Comparison of ENCODE assay signal across 1 cellular context in genomic region chr6:159807150-159807859, GRCh38.
TF ChIP-seq lines count a peak whose summit lies in the region.

No MANE protein-coding gene starts in this region.

TF ChIP-seq in K562, 482 proteins besides CTCF, POLR2A, EP300 and RAD21:
- TF ChIP-seq ATF3 (IDR thresholded peaks at IDR 0.05) = peak; percentile 35; the same call in 1 of the 2 replicates
- no peak for TF ChIP-seq ATF3 (CRISPR knock-in tag; conservative IDR thresholded peaks at IDR 0.05)
- peak; percentile 69 for TF ChIP-seq CEBPB (tag; IDR thresholded peaks at IDR 0.05)
- TF ChIP-seq CEBPG (CRISPR knock-in tag; IDR thresholded peaks at IDR 0.05) = no peak
- peak; percentile 49 to 63; a peak in 3 of 4 replicates for TF ChIP-seq CEBPG (tag; conservative IDR thresholded peaks at IDR 0.05 in 1 of 2, IDR thresholded peaks at IDR 0.05 in 1 of 2)
- TF ChIP-seq, protein P1, sequence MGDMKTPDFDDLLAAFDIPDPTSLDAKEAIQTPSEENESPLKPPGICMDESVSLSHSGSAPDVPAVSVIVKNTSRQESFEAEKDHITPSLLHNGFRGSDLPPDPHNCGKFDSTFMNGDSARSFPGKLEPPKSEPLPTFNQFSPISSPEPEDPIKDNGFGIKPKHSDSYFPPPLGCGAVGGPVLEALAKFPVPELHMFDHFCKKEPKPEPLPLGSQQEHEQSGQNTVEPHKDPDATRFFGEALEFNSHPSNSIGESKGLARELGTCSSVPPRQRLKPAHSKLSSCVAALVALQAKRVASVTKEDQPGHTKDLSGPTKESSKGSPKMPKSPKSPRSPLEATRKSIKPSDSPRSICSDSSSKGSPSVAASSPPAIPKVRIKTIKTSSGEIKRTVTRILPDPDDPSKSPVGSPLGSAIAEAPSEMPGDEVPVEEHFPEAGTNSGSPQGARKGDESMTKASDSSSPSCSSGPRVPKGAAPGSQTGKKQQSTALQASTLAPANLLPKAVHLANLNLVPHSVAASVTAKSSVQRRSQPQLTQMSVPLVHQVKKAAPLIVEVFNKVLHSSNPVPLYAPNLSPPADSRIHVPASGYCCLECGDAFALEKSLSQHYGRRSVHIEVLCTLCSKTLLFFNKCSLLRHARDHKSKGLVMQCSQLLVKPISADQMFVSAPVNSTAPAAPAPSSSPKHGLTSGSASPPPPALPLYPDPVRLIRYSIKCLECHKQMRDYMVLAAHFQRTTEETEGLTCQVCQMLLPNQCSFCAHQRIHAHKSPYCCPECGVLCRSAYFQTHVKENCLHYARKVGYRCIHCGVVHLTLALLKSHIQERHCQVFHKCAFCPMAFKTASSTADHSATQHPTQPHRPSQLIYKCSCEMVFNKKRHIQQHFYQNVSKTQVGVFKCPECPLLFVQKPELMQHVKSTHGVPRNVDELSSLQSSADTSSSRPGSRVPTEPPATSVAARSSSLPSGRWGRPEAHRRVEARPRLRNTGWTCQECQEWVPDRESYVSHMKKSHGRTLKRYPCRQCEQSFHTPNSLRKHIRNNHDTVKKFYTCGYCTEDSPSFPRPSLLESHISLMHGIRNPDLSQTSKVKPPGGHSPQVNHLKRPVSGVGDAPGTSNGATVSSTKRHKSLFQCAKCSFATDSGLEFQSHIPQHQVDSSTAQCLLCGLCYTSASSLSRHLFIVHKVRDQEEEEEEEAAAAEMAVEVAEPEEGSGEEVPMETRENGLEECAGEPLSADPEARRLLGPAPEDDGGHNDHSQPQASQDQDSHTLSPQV (IDR thresholded peaks at IDR 0.05) = no peak
TF ChIP-seq in K562: peak in this region for 3.
